Comparison of ENCODE assay signal across 8 cellular contexts in the genomic region with DNA sequence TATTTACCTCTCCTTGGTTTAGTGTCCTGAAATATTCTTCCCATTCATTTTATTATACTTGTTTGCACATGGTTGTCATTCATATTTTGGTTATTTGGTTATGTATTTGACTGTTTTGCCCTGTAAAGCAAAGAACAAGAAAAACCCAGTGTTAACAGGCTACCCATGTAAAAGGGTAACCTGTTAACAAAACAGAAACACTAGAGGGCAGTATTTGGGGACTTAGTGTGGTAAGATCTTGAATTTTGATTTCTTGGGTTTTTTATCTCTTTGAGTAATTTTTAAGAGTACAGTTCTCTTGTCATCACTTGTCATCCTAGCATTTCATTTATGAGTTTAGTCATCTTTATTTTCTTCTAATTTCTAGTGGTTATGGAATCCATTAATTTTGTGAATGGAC. TPM values are rescaled to one million over a fixed set of nuclear protein-coding genes. Genes with fewer than 3 reads are reported as not detected.
DNase-seq lines count a peak whose midpoint lies in the region; ATAC-seq and TF ChIP-seq lines count a peak whose summit lies in the region.

No MANE protein-coding gene starts in this region.

- DNase-seq in AG09319 (ENCODE audit: extremely low read depth, low read depth) (no peak), SK-MEL-5 (ENCODE audit: low read depth, low spot score) (peak; percentile 54), iPS-NIHi11 (ENCODE audit: low spot score) (peak; percentile 49), lower leg skin (ENCODE audit: low spot score in 2 of 2) (no peak), C1 segment of cervical spinal cord (lab: John Stamatoyannopoulos, UW) (no peak)

- in situ Hi-C loops in SK-MEL-5 (cut with HindIII; ENCODE audit: low pct_unique_long_range_greater_than_20kb, low sequenced_read_pairs), result no loop called here

- ATAC-seq in HG02970 (IDR thresholded peaks at IDR 0.05; ENCODE audit: low FRiP score, unreplicated experiment) (no peak), HG03039 (IDR thresholded peaks at IDR 0.05; ENCODE audit: unreplicated experiment) (no peak)

- intact Hi-C loops in lower leg skin (cut with DNase I; ENCODE audit: low total_unique reads), result no loop called here

- TF ChIP-seq POLR2A in lower leg skin (IDR thresholded peaks at IDR 0.05), result no peak

- TF ChIP-seq CTCF in AG09319 (IDR thresholded peaks at IDR 0.05; ENCODE audit: low read depth, low read length), result peak; percentile 34
- TF ChIP-seq CTCF in GM12875 (IDR thresholded peaks at IDR 0.05; ENCODE audit: borderline replicate concordance, insufficient read depth, low read depth, low read length), result peak; percentile 26; the same call in 1 of the 2 replicates
- no peak for TF ChIP-seq CTCF in lower leg skin (IDR thresholded peaks at IDR 0.05)

- H3K4me3 ChIP-seq in GM12875 (ENCODE audit: low read depth, low read length) (no peak overlapping the region), lower leg skin (ENCODE audit: low read depth, poor library complexity, severe bottlenecking) (no peak overlapping the region)

RNA-seq across cellular contexts. Expression of a gene that starts 51.3 kb away (rescaled TPM):
- 8.3 and 8.7 TPM in 2 replicates for total RNA-seq in SK-MEL-5 (2014; rRNA removed; shearing (Covaris generic))
- polyA plus RNA-seq in SK-MEL-5 (2015; cell fraction: cytosol; rRNA removed), result 16.7 and 22.5 TPM in 2 replicates
- polyA plus RNA-seq in SK-MEL-5 (2015; cell fraction: nucleus; rRNA removed), result 180 and 184 TPM in 2 replicates
- 10 to 100 TPM; 13.6 to 19.9 (median 17.1) TPM for total RNA-seq in lower leg skin

RNA-seq across cellular contexts. Expression of a gene that starts 51.3 kb away (rescaled TPM):
- 15.5 and 17.8 TPM in 2 replicates for total RNA-seq in SK-MEL-5 (2014; rRNA removed; shearing (Covaris generic))
- 11.1 and 12.7 TPM in 2 replicates for polyA plus RNA-seq in SK-MEL-5 (2015; cell fraction: cytosol; rRNA removed)
- polyA plus RNA-seq in SK-MEL-5 (2015; cell fraction: nucleus; rRNA removed), result 1.6 and 2.1 TPM in 2 replicates
- total RNA-seq in lower leg skin, result 10 to 100 TPM in 3 of 4 donors, 1 to 10 TPM in 1; 9.6 to 18.4 (median 11.4) TPM

Comparison
In these comparisons a context has a peak if more than half of its experiments do, and no peak if none do; other contexts are left out.
1. DNase-seq: peak in SK-MEL-5 (single experiment) and iPS-NIHi11 (single experiment); none in AG09319 (single experiment), lower leg skin (0 of 2) and C1 segment of cervical spinal cord (0 of 14).
2. CTCF ChIP-seq: peak in AG09319 (single experiment) and GM12875 (single experiment); none in lower leg skin (0 of 3).